In the genomic region with DNA sequence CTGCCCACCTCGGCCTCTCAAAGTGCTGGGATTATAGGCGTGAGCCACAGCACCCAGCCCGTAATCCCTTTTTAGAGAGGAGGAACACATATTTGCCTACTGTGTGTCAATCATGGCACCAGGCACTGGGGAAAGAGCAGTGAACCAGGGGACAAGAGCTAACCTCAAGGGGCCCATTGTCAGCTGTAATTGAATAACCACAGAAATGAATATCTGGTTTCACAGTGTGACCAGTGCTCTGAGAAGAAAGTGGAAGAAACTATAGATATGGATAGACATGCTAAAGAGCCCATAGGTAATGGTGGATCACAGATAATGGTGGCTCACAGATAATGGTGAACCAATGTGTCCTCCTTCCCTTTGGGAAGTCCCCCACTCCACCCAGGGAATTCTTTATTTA, we compare ENCODE assay signal across 14 cellular contexts. TPM values are rescaled to one million over a fixed set of nuclear protein-coding genes. Genes with fewer than 3 reads are reported as not detected.
A peak's percentile ranks its signal among the peaks of the same experiment; 100 is the strongest.
DNase-seq lines count a peak whose midpoint lies in the region; ATAC-seq, FAIRE-seq and TF ChIP-seq lines count a peak whose summit lies in the region.
"Had no signal": no experiment of that assay in that cellular context is flagged by ENCODE, and none has a peak within 500 bp of the region (broad histone marks: within the 10 kb centered on the region; RNA-seq: fewer than 3 reads in every experiment).

No MANE protein-coding gene starts in this region.

- H3K9me2 ChIP-seq in Karpas-422 (replicated peaks; ENCODE audit: insufficient read depth, low read length), result no peaks in the 10 kb centered on the region

- no peak overlapping the region for H3K4me3 Mint-ChIP-seq in neural progenitor cell
- H3K4me3 Mint-ChIP-seq in CD4-positive, alpha-beta memory T cell, result no peak overlapping the region
- H3K4me3 Mint-ChIP-seq: HFFc6; stimulated activated naive CD8-positive, alpha-beta T cell treated with anti-CD3 and anti-CD28 coated beads, Interleukin-15, Interleukin-2, amounts not matched to agents 100 ng/mL and 50 ng/mL, for 24 hours had no signal

- peaks cover 10% of the 10 kb centered on the region for H3K4me1 Mint-ChIP-seq in neural progenitor cell
- no peaks in the 10 kb centered on the region for H3K4me1 Mint-ChIP-seq in CD4-positive, alpha-beta memory T cell

- POLR2A ChIA-PET in CD4-positive, alpha-beta memory T cell (lab: Charles Lee; ENCODE audit: partially characterized antibody), result no interaction called here

- no peaks in the 10 kb centered on the region for H3K27me3 Mint-ChIP-seq in neural progenitor cell (ENCODE audit: insufficient read depth, low read depth)
- no peaks in the 10 kb centered on the region for H3K27me3 Mint-ChIP-seq in CD4-positive, alpha-beta memory T cell
- H3K27me3 Mint-ChIP-seq: stimulated activated naive CD8-positive, alpha-beta T cell treated with anti-CD3 and anti-CD28 coated beads, Interleukin-15, Interleukin-2, amounts not matched to agents 100 ng/mL and 50 ng/mL, for 24 hours had no signal

- no peaks in the 10 kb centered on the region for H3F3A ChIP-seq in neural progenitor cell (ENCODE audit: low read depth)

- no peak for TF ChIP-seq CTCF in neural progenitor cell (IDR thresholded peaks at IDR 0.05)

- TF ChIP-seq POLR2A in H54 (IDR thresholded peaks at IDR 0.05; ENCODE audit: low read depth, low read length), result no peak

- peak overlapping the region; percentile 53 for H3K27ac Mint-ChIP-seq in neural progenitor cell
- H3K27ac Mint-ChIP-seq in CD4-positive, alpha-beta memory T cell, result no peak overlapping the region
- H3K27ac Mint-ChIP-seq: HFFc6; stimulated activated naive CD8-positive, alpha-beta T cell treated with anti-CD3 and anti-CD28 coated beads, Interleukin-15, Interleukin-2, amounts not matched to agents 100 ng/mL and 50 ng/mL, for 24 hours had no signal

- H3K27me3 ChIP-seq in Karpas-422 (ENCODE audit: low read length), result no peaks in the 10 kb centered on the region
- H3K27me3 ChIP-seq in neural progenitor cell, result no peaks in the 10 kb centered on the region
- no peaks in the 10 kb centered on the region for H3K27me3 ChIP-seq in CD4-positive, alpha-beta memory T cell (ENCODE audit: insufficient read depth, low read length)
- H3K27me3 ChIP-seq: ascending aorta had no signal

- peak; percentile 88 for DNase-seq in Karpas-422
- DNase-seq in neural progenitor cell (ENCODE audit: low spot score), result no peak
- no peak for DNase-seq in CD4-positive, alpha-beta memory T cell
- DNase-seq in cerebellum (ENCODE audit: low spot score), result no peak
- DNase-seq in H54 (ENCODE audit: insufficient read length, low spot score), result no peak
- DNase-seq: HFFc6, IMR-90, NCI-H2081 treated with DMSO at 0.1 percent for 48 hours had no signal

- no peaks in the 10 kb centered on the region for H3K36me3 Mint-ChIP-seq in neural progenitor cell
- H3K36me3 Mint-ChIP-seq in CD4-positive, alpha-beta memory T cell, result no peaks in the 10 kb centered on the region

- H3K4me1 ChIP-seq in Karpas-422 (ENCODE audit: low read length) (peaks cover 24% of the 10 kb centered on the region), neural progenitor cell (peaks cover 9% of the 10 kb centered on the region)
- no peaks in the 10 kb centered on the region for H3K4me1 ChIP-seq in CD4-positive, alpha-beta memory T cell (ENCODE audit: insufficient read depth, low read length)

- H3K9me3 ChIP-seq in Karpas-422 (ENCODE audit: low read length) (no peaks in the 10 kb centered on the region), neural progenitor cell (ENCODE audit: low read depth) (no peaks in the 10 kb centered on the region)
- no peaks in the 10 kb centered on the region for H3K9me3 ChIP-seq in CD4-positive, alpha-beta memory T cell (ENCODE audit: control insufficient read depth in 1 of 2, low read length in 2 of 2)
- H3K9me3 ChIP-seq: ascending aorta had no signal

- peak overlapping the region; percentile 42 for H3K4me2 ChIP-seq in Karpas-422 (ENCODE audit: low read depth, low read length, poor library complexity, severe bottlenecking)
- H3K4me2 ChIP-seq in neural progenitor cell, result no peak overlapping the region

- H3K27ac ChIP-seq in Karpas-422 (ENCODE audit: low read length) (no peak overlapping the region), neural progenitor cell (no peak overlapping the region)
- no peak overlapping the region for H3K27ac ChIP-seq in CD4-positive, alpha-beta memory T cell (ENCODE audit: low read depth, low read length)
- H3K27ac ChIP-seq: ascending aorta had no signal

- no peak for FAIRE-seq in H54 (lab: Jason Lieb, UNC)

- H3K9ac ChIP-seq in Karpas-422 (ENCODE audit: low read length), result no peak overlapping the region
- no peak overlapping the region for H3K9ac ChIP-seq in neural progenitor cell

- ATAC-seq in GM19043 (IDR thresholded peaks at IDR 0.05; ENCODE audit: low read depth, unreplicated experiment) (peak; percentile 90), HG02759 (IDR thresholded peaks at IDR 0.05; ENCODE audit: unreplicated experiment) (peak; percentile 81), HG02970 (IDR thresholded peaks at IDR 0.05; ENCODE audit: low FRiP score, unreplicated experiment) (no peak)

- CTCF ChIA-PET in CD4-positive, alpha-beta memory T cell (lab: Charles Lee; ENCODE audit: partially characterized antibody), result no interaction called here

- H2AFZ ChIP-seq in Karpas-422 (ENCODE audit: low read length) (no peak overlapping the region), neural progenitor cell (replicated peaks) (no peak overlapping the region)

- H4K20me1 ChIP-seq in Karpas-422 (ENCODE audit: insufficient read depth, low read depth, low read length), result no peaks in the 10 kb centered on the region
- no peaks in the 10 kb centered on the region for H4K20me1 ChIP-seq in neural progenitor cell (ENCODE audit: low read depth)

- no peak overlapping the region for H3K4me3 ChIP-seq in Karpas-422 (ENCODE audit: low read length)
- H3K4me3 ChIP-seq in neural progenitor cell, result no peak overlapping the region
- H3K4me3 ChIP-seq in CD4-positive, alpha-beta memory T cell (ENCODE audit: low read length in 2 of 2), result no peak overlapping the region
- H3K4me3 ChIP-seq: ascending aorta had no signal

- intact Hi-C loops in CD4-positive, alpha-beta memory T cell (cut with micrococcal nuclease), result no loop called here

- H3K79me2 ChIP-seq in Karpas-422 (ENCODE audit: low read length) (no peaks in the 10 kb centered on the region), neural progenitor cell (ENCODE audit: low read depth) (no peaks in the 10 kb centered on the region)

- H3K9me3 Mint-ChIP-seq in neural progenitor cell, result no peaks in the 10 kb centered on the region
- H3K9me3 Mint-ChIP-seq in CD4-positive, alpha-beta memory T cell, result no peaks in the 10 kb centered on the region
- H3K9me3 Mint-ChIP-seq: HFFc6 had no signal

- H3K36me3 ChIP-seq in Karpas-422 (ENCODE audit: insufficient read depth, low read length) (no peaks in the 10 kb centered on the region), neural progenitor cell (no peaks in the 10 kb centered on the region)
- H3K36me3 ChIP-seq in CD4-positive, alpha-beta memory T cell (ENCODE audit: insufficient read depth, low read length), result no peaks in the 10 kb centered on the region
- H3K36me3 ChIP-seq: ascending aorta had no signal

RNA-seq across cellular contexts. Expression of a gene that starts 8.6 kb away (rescaled TPM):
- total RNA-seq in Karpas-422 (2014; rRNA removed; shearing (Covaris generic); ENCODE audit: low replicate concordance), result 1.0 TPM in 1 of 2 replicates, not detected in the other
- 4.3 and 5.3 TPM in 2 replicates for total RNA-seq in neural progenitor cell (ENCODE audit: low replicate concordance)
- under 1 TPM in 1 of 2 experiments, not detected in 1; 0.20 TPM for total RNA-seq in CD4-positive, alpha-beta memory T cell
- polyA plus RNA-seq in CD4-positive, alpha-beta memory T cell, result not detected
- total RNA-seq in cerebellum, result 2.8 TPM

RNA-seq across cellular contexts. Expression of a gene that starts 32.0 kb away (rescaled TPM):
- not detected in 2 replicates for total RNA-seq in Karpas-422 (2014; rRNA removed; shearing (Covaris generic); ENCODE audit: low replicate concordance)
- total RNA-seq in neural progenitor cell (ENCODE audit: low replicate concordance), result not detected in 2 replicates
- not detected for total RNA-seq in CD4-positive, alpha-beta memory T cell
- under 1 TPM in 1 of 2 donors, not detected in 1; 0.16 TPM for polyA plus RNA-seq in CD4-positive, alpha-beta memory T cell
- 0.45 TPM for total RNA-seq in cerebellum
- total RNA-seq: ascending aorta, HFFc6, IMR-90, osteocyte had no signal
- polyA plus RNA-seq: IMR-90 had no signal

RNA-seq across cellular contexts. Expression of a gene that starts 37.2 kb away (rescaled TPM):
- total RNA-seq in Karpas-422 (2014; rRNA removed; shearing (Covaris generic); ENCODE audit: low replicate concordance), result 42.7 and 51.2 TPM in 2 replicates
- total RNA-seq in neural progenitor cell (ENCODE audit: low replicate concordance) (48.0 and 61.5 TPM in 2 replicates), cerebellum (59.9 TPM)
- total RNA-seq in CD4-positive, alpha-beta memory T cell, result 10 to 100 TPM; 84.0 to 85.0 TPM
- 10 to 100 TPM; 37.2 to 42.1 TPM for polyA plus RNA-seq in CD4-positive, alpha-beta memory T cell

RNA-seq across cellular contexts. Expression of a gene that starts 48.0 kb away (rescaled TPM):
- total RNA-seq in Karpas-422 (2014; rRNA removed; shearing (Covaris generic); ENCODE audit: low replicate concordance), result 51.9 and 94.7 TPM in 2 replicates
- total RNA-seq in neural progenitor cell (ENCODE audit: low replicate concordance), result 36.7 and 89.5 TPM in 2 replicates
- total RNA-seq in CD4-positive, alpha-beta memory T cell, result 10 to 100 TPM; 80.5 to 86.5 TPM
- polyA plus RNA-seq in CD4-positive, alpha-beta memory T cell, result 100 to 1,000 TPM; 158 to 188 TPM
- 83.9 TPM for total RNA-seq in cerebellum
